9 cellular contexts compared by ENCODE assay signal in the genomic region with DNA sequence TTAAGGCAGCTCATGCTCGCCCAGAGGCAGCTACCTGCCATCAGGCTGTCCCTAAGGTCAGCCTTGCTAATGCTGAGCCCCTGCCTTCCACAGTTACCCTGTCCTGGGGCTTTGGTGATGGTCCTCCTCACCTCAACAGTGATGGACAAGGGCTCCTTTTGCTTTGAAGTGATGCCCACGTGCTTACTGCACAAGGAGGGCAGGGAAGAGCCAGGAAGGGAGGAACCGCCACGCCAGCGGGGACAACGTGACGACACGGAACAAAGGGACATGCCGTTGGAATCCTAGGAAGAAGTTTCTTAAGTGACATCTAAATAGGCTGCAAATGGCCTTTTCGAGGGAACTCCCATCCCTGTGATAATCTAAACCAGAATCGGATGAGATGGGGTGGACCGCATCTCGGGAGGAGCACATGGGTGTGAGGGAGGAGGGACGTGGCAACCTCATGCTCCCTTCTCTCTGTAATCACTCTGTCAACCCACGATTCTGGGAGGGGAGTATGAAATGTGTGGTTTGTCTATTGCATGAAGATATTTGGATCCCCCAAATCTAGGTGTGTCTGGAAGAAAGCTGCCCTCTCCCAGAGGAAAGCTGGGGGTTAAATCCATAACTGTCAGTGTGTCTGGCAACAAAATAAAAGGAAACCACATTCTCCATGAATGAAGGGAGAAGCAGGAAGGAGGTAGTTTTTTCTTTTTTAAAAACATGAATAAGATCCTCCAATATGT.
A peak's percentile ranks its signal among the peaks of the same experiment; 100 is the strongest.
DNase-seq lines count a peak whose midpoint lies in the region; ATAC-seq and TF ChIP-seq lines count a peak whose summit lies in the region.
"Had no signal": no experiment of that assay in that cellular context is flagged by ENCODE, and none has a peak within 500 bp of the region (broad histone marks: within the 10 kb centered on the region; RNA-seq: fewer than 3 reads in every experiment).

No MANE protein-coding gene starts in this region.

- H3F3A ChIP-seq in SK-N-SH (replicated peaks; ENCODE audit: insufficient read depth), result peaks cover 40% of the 10 kb centered on the region

- H3K9me3 ChIP-seq in SK-N-SH (no peaks in the 10 kb centered on the region), thyroid gland (no peaks in the 10 kb centered on the region)
- no peaks in the 10 kb centered on the region for H3K9me3 ChIP-seq in naive thymus-derived CD4-positive, alpha-beta T cell (ENCODE audit: control insufficient read depth in 2 of 3, low read length in 3 of 3)

- ATAC-seq in SK-N-SH treated with all-trans-retinoic acid at 6 μM for 48 hours (no peak), GM21786 (IDR thresholded peaks at IDR 0.05; ENCODE audit: unreplicated experiment) (no peak)
- ATAC-seq in naive thymus-derived CD4-positive, alpha-beta T cell, result no peak
- no peak for ATAC-seq in activated naive CD4-positive, alpha-beta T cell treated with anti-CD3 and anti-CD28 coated beads, Interleukin-2, amount 50 U/mL, for 72 hours

- no peak for TF ChIP-seq RAD21 in SK-N-SH (IDR thresholded peaks at IDR 0.05; ENCODE audit: low read length)

- peaks cover 0 to 9% (median 0%) of the 10 kb centered on the region in 11 donors for H3K9me3 Mint-ChIP-seq in naive thymus-derived CD4-positive, alpha-beta T cell
- peaks cover 0 to 4% of the 10 kb centered on the region in 2 donors for H3K9me3 Mint-ChIP-seq in activated naive CD4-positive, alpha-beta T cell treated with anti-CD3 and anti-CD28 coated beads, Interleukin-2, amount 50 U/mL, for 72 hours

- no peak for TF ChIP-seq EP300 in SK-N-SH (IDR thresholded peaks at IDR 0.05; ENCODE audit: borderline replicate concordance in 1 of 2, low read depth in 1 of 2, low read length in 1 of 2)

- H3K36me3 ChIP-seq in SK-N-SH (replicated peaks in 1 of 2; ENCODE audit: control insufficient read depth in 1 of 2, insufficient read depth in 2 of 2, low read length in 1 of 2) (no peaks in the 10 kb centered on the region), thyroid gland (no peaks in the 10 kb centered on the region)
- no peaks in the 10 kb centered on the region for H3K36me3 ChIP-seq in naive thymus-derived CD4-positive, alpha-beta T cell (ENCODE audit: control insufficient read depth in 2 of 3, insufficient read depth in 3 of 3, low read length in 3 of 3)

- H3K4me3 Mint-ChIP-seq in naive thymus-derived CD4-positive, alpha-beta T cell, result no peak overlapping the region

- 94% methylated on average over 15 of the region's 15 CpGs for WGBS in SK-N-SH (ENCODE audit: low lambda C conversion rate)
- 69 to 76% methylated on average over 15 of the region's 15 CpGs for WGBS in thyroid gland, 2 donors

- peak overlapping the region; percentile 84; the same call in 1 of the 2 replicates for H3K4me2 ChIP-seq in SK-N-SH

- peak overlapping the region; percentile 81; the same call in 1 of the 2 replicates for H3K9ac ChIP-seq in SK-N-SH

- CTCF ChIA-PET in SK-N-SH (lab: Yijun Ruan, JAX), result interaction anchor here (1.1 kb wide), 1 partner anchor 9 kb away, joined by 3 read pairs; no protein-coding TSS in a partner anchor
- CTCF ChIA-PET in naive thymus-derived CD4-positive, alpha-beta T cell (lab: Charles Lee), result interaction anchor here (0.6 kb wide), 1 partner anchor 363 kb away, joined by 3 read pairs; no protein-coding TSS in a partner anchor

- H2AFZ ChIP-seq in SK-N-SH (ENCODE audit: low read depth), result no peak overlapping the region

- no peaks in the 10 kb centered on the region for H3K27me3 ChIP-seq in SK-N-SH (ENCODE audit: insufficient read depth)
- H3K27me3 ChIP-seq in naive thymus-derived CD4-positive, alpha-beta T cell (ENCODE audit: control insufficient read depth in 2 of 2, insufficient read depth in 2 of 2, low read length in 2 of 2), result no peaks in the 10 kb centered on the region
- H3K27me3 ChIP-seq in thyroid gland, result no peaks in the 10 kb centered on the region

- no peak for DNase-seq in SK-N-SH
- DNase-seq in naive thymus-derived CD4-positive, alpha-beta T cell, result no peak
- DNase-seq in thyroid gland, result no peak
- no peak for DNase-seq in activated naive CD4-positive, alpha-beta T cell treated with anti-CD3 and anti-CD28 coated beads, Interleukin-2, amount 50 U/mL, for 72 hours (ENCODE audit: low spot score in 2 of 2)
- DNase-seq in NCI-H1417 (lab: John Stamatoyannopoulos, UW), result no peak
- DNase-seq: stimulated activated CD4-positive, alpha-beta T cell treated with anti-CD3 and anti-CD28 coated beads, Interleukin-1b, Interleukin-23, amount 100 ng/mL, for 48 hours had no signal

- H3K4me1 ChIP-seq in SK-N-SH (ENCODE audit: control insufficient read depth in 1 of 2, insufficient read depth in 2 of 2, low read depth in 1 of 2, low read length in 1 of 2) (peaks cover 41 to 67% of the 10 kb centered on the region in 2 experiments), thyroid gland (peaks cover 91 to 96% of the 10 kb centered on the region in 2 donors)
- peaks cover 29 to 35% of the 10 kb centered on the region in 2 donors for H3K4me1 ChIP-seq in naive thymus-derived CD4-positive, alpha-beta T cell (ENCODE audit: control insufficient read depth in 2 of 2, insufficient read depth in 2 of 2, low read length in 2 of 2)

- no peaks in the 10 kb centered on the region for H3K9me2 ChIP-seq in SK-N-SH

- peak overlapping the region in 6 of 9 donors; percentile 10 to 84 (median 62) for H3K27ac Mint-ChIP-seq in naive thymus-derived CD4-positive, alpha-beta T cell
- no peak overlapping the region for H3K27ac Mint-ChIP-seq in activated naive CD4-positive, alpha-beta T cell treated with anti-CD3 and anti-CD28 coated beads, Interleukin-2, amount 50 U/mL, for 72 hours

- peaks cover 36 to 84% (median 67%) of the 10 kb centered on the region in 7 donors for H3K4me1 Mint-ChIP-seq in naive thymus-derived CD4-positive, alpha-beta T cell

- intact Hi-C loops in naive thymus-derived CD4-positive, alpha-beta T cell (cut with micrococcal nuclease), result loop anchor here in 1 of 2 donors (5.0 to 10.0 kb wide), 2 partner anchors 224 to 924 kb away; partner anchors contain the start of gene GNG4
- intact Hi-C loops in thyroid gland (cut with DNase I), result loop anchor here (5.0 to 10.0 kb wide), 2 partner anchors 114 to 264 kb away; no protein-coding TSS in a partner anchor

- H3K27ac ChIP-seq in SK-N-SH (ENCODE audit: low read depth in 2 of 2, low read length in 1 of 2) (peak overlapping the region; percentile 99 to 100), cingulate gyrus (ENCODE audit: low read depth, low read length) (peak overlapping the region; percentile 98), thyroid gland (peak overlapping the region; percentile 97 to 100 (median 99))
- no peak overlapping the region for H3K27ac ChIP-seq in naive thymus-derived CD4-positive, alpha-beta T cell (ENCODE audit: low read depth, low read length)

- no peaks in the 10 kb centered on the region for H4K20me1 ChIP-seq in SK-N-SH (ENCODE audit: insufficient read depth)

- peaks cover 0 to 3% (median 0%) of the 10 kb centered on the region in 5 donors for H3K36me3 Mint-ChIP-seq in naive thymus-derived CD4-positive, alpha-beta T cell
- H3K36me3 Mint-ChIP-seq in activated naive CD4-positive, alpha-beta T cell treated with anti-CD3 and anti-CD28 coated beads, Interleukin-2, amount 50 U/mL, for 72 hours, result peaks cover 0 to 23% of the 10 kb centered on the region in 2 donors

- H3K4me3 ChIP-seq in SK-N-SH (ENCODE audit: low read depth in 2 of 2, low read length in 1 of 2) (no peak overlapping the region), thyroid gland (replicated peaks in 1 of 3) (no peak overlapping the region)
- no peak overlapping the region for H3K4me3 ChIP-seq in naive thymus-derived CD4-positive, alpha-beta T cell (ENCODE audit: low read length)

- TF ChIP-seq POLR2A in thyroid gland (IDR thresholded peaks at IDR 0.05), result no peak

- H3K79me2 ChIP-seq in SK-N-SH (ENCODE audit: insufficient read depth), result no peaks in the 10 kb centered on the region

- TF ChIP-seq CTCF in SK-N-SH (IDR thresholded peaks at IDR 0.05) (no peak), thyroid gland (IDR thresholded peaks at IDR 0.05) (no peak)

- no peaks in the 10 kb centered on the region for H3K27me3 Mint-ChIP-seq in naive thymus-derived CD4-positive, alpha-beta T cell

- POLR2A ChIA-PET in SK-N-SH (lab: Yijun Ruan, JAX), result interaction anchor here (1.1 to 1.2 kb wide), 2 partner anchors 108 to 121 kb away, joined by 3 read pairs; no protein-coding TSS in a partner anchor
- POLR2A ChIA-PET in naive thymus-derived CD4-positive, alpha-beta T cell (lab: Charles Lee), result interaction anchor here (9.6 kb wide), 1 partner anchor 110 kb away, joined by 188 read pairs; the partner anchor contains the start of gene IRF2BP2

TF ChIP-seq in SK-N-SH, 30 proteins besides CTCF, POLR2A, EP300 and RAD21:
- TF ChIP-seq EZH2phosphoT487 (IDR thresholded peaks at IDR 0.05; ENCODE audit: borderline replicate concordance, low read depth), result no peak
- TF ChIP-seq CHD2 (IDR thresholded peaks at IDR 0.05; ENCODE audit: low read length, partially characterized antibody), result no peak
- TF ChIP-seq, protein P1, sequence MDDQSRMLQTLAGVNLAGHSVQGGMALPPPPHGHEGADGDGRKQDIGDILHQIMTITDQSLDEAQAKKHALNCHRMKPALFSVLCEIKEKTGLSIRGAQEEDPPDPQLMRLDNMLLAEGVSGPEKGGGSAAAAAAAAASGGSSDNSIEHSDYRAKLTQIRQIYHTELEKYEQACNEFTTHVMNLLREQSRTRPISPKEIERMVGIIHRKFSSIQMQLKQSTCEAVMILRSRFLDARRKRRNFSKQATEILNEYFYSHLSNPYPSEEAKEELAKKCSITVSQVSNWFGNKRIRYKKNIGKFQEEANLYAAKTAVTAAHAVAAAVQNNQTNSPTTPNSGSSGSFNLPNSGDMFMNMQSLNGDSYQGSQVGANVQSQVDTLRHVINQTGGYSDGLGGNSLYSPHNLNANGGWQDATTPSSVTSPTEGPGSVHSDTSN (IDR thresholded peaks at IDR 0.05), result no peak
- TF ChIP-seq NFIC (IDR thresholded peaks at IDR 0.05; ENCODE audit: borderline replicate concordance), result no peak
- TF ChIP-seq FOXM1 (IDR thresholded peaks at IDR 0.05; ENCODE audit: low read depth), result no peak

TF ChIP-seq in SK-N-SH treated with all-trans-retinoic acid at 6 μM for 48 hours, 23 proteins besides CTCF, POLR2A, EP300 and RAD21 (continues in another document):
- TF ChIP-seq ZFP3 (CRISPR knock-in tag; IDR thresholded peaks at IDR 0.05), result no peak
- no peak for TF ChIP-seq ARNTL (CRISPR knock-in tag; IDR thresholded peaks at IDR 0.05; ENCODE audit: borderline replicate concordance, low read depth)
- no peak for TF ChIP-seq PPARA (CRISPR knock-in tag; IDR thresholded peaks at IDR 0.05; ENCODE audit: borderline replicate concordance)
- TF ChIP-seq OSR1 (CRISPR knock-in tag; IDR thresholded peaks at IDR 0.05), result no peak
- no peak for TF ChIP-seq ZNF70 (CRISPR knock-in tag; IDR thresholded peaks at IDR 0.05)
- no peak for TF ChIP-seq TOX (CRISPR knock-in tag; IDR thresholded peaks at IDR 0.05; ENCODE audit: borderline replicate concordance)
- no peak for TF ChIP-seq GLIS3 (CRISPR knock-in tag; IDR thresholded peaks at IDR 0.05)
- TF ChIP-seq ESRRG (CRISPR knock-in tag; IDR thresholded peaks at IDR 0.05), result no peak
- no peak for TF ChIP-seq ISL1 (CRISPR knock-in tag; IDR thresholded peaks at IDR 0.05)

Comparison
In these comparisons a context has a peak if more than half of its experiments do, and no peak if none do; other contexts are left out.
1. H3K27ac Mint-ChIP-seq: peak in naive thymus-derived CD4-positive, alpha-beta T cell (6 of 9); none in activated naive CD4-positive, alpha-beta T cell treated with anti-CD3 and anti-CD28 coated beads, Interleukin-2, amount 50 U/mL, for 72 hours (0 of 2).